Comparison of ENCODE assay signal across 10 cellular contexts in the genomic region with DNA sequence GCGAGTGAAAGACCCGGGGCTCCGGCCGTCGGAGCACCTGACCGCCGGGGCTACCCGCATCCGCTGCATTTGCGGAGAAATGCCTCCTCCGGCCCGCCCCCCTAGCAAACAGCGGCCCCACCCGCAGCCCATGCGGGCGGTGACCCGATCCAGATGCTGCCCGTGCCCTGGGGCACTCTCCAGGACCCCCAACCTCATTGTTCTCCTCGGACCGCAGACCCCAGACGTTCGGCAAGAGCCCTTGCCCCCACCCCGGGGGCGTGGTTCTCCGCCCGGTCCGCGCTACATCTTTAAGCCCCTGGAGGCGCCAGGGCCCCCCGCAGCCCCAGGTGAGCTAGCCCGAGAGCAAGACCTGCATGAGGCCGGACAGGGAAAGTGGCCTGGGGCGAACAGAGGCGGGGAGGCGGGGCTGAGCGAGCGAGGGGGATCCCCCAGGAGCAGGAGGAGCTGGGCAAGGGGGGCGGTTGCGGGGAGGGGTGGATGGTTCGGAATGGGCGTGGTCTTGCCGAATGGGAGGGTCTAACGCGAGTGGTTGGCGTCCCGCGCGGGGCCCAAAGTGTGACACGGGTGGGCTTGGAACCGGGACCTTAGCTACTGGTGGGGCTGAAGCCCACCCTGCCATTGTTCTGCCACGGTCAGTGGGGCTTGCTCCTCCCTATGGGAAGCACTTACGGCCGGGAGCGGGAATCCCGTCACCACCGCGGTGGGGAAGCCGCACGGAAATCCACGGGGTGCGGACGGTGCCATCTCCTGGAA. TPM values are rescaled to one million over a fixed set of nuclear protein-coding genes. Genes with fewer than 3 reads are reported as not detected.
DNase-seq lines count a peak whose midpoint lies in the region; ATAC-seq and TF ChIP-seq lines count a peak whose summit lies in the region.
"Had no signal": no experiment of that assay in that cellular context is flagged by ENCODE, and none has a peak within 500 bp of the region (broad histone marks: within the 10 kb centered on the region; RNA-seq: fewer than 3 reads in every experiment).

No MANE protein-coding gene starts in this region.

- 0 out of 2 replicates have a peak overlapping the region, but pooled peaks have one; percentile 4 for H3K4me3 ChIP-seq in BE2C (ENCODE audit: low read depth, low read length)
- peak overlapping the region; percentile 26 for H3K4me3 ChIP-seq in WI38 (ENCODE audit: low read depth, low read length)
- H3K4me3 ChIP-seq: MG63 had no signal

- no peak overlapping the region for H3K27ac Mint-ChIP-seq in dendritic cell treated with granulocyte-macrophage colony-stimulating factor and Interleukin-4, amounts not matched to agents 40 ng/mL and 50 ng/mL, for 4 days

- H3K4me1 Mint-ChIP-seq in dendritic cell treated with granulocyte-macrophage colony-stimulating factor and Interleukin-4, amounts not matched to agents 40 ng/mL and 50 ng/mL, for 4 days (ENCODE audit: low read depth), result peaks cover 19% of the 10 kb centered on the region

- H3K9me3 Mint-ChIP-seq in dendritic cell treated with granulocyte-macrophage colony-stimulating factor and Interleukin-4, amounts not matched to agents 40 ng/mL and 50 ng/mL, for 4 days, result no peaks in the 10 kb centered on the region

- H3K36me3 ChIP-seq in BE2C, result no peaks in the 10 kb centered on the region
- H3K36me3 ChIP-seq: MG63 had no signal

- H3K4me1 ChIP-seq in BE2C, result no peaks in the 10 kb centered on the region

- no peak for DNase-seq in BE2C
- no peak for DNase-seq in omental fat pad (ENCODE audit: low spot score)
- no peak for DNase-seq in cerebellar cortex (ENCODE audit: low spot score)
- DNase-seq: GDM1, MG63 had no signal

- peak overlapping the region; percentile 37 for H3K4me3 Mint-ChIP-seq in dendritic cell treated with granulocyte-macrophage colony-stimulating factor and Interleukin-4, amounts not matched to agents 40 ng/mL and 50 ng/mL, for 4 days

- H3K9me3 ChIP-seq in BE2C, result no peaks in the 10 kb centered on the region
- H3K9me3 ChIP-seq: MG63 had no signal

- no peaks in the 10 kb centered on the region for H3K36me3 Mint-ChIP-seq in dendritic cell treated with granulocyte-macrophage colony-stimulating factor and Interleukin-4, amounts not matched to agents 40 ng/mL and 50 ng/mL, for 4 days (ENCODE audit: low read depth)

- intact Hi-C loops in dendritic cell treated with granulocyte-macrophage colony-stimulating factor and Interleukin-4, amounts not matched to agents 40 ng/mL and 50 ng/mL, for 4 days (cut with micrococcal nuclease), result no loop called here

- H3K27me3 Mint-ChIP-seq in dendritic cell treated with granulocyte-macrophage colony-stimulating factor and Interleukin-4, amounts not matched to agents 40 ng/mL and 50 ng/mL, for 4 days, result peaks cover 77% of the 10 kb centered on the region

- peaks cover 24% of the 10 kb centered on the region for H3K27me3 ChIP-seq in BE2C

- TF ChIP-seq CTCF in BE2C (IDR thresholded peaks at IDR 0.05; ENCODE audit: low read depth, low read length) (no peak), WI38 (IDR thresholded peaks at IDR 0.05; ENCODE audit: low read depth, low read length) (no peak), omental fat pad (IDR thresholded peaks at IDR 0.05) (no peak)

- peak; percentile 58 for ATAC-seq in omental fat pad (ENCODE audit: low FRiP score)
- ATAC-seq in GM21423 (IDR thresholded peaks at IDR 0.05; ENCODE audit: unreplicated experiment), result no peak
- no peak for ATAC-seq in HG02884 (IDR thresholded peaks at IDR 0.05; ENCODE audit: unreplicated experiment)
- ATAC-seq in HG02885 (IDR thresholded peaks at IDR 0.05; ENCODE audit: poor library complexity, unreplicated experiment), result no peak

RNA-seq across cellular contexts. Expression of a gene that starts 6.3 kb away (rescaled TPM):
- not detected for polyA plus RNA-seq in BE2C (2012; ENCODE audit: insufficient read depth, insufficient read length, low read depth)
- not detected for total RNA-seq in omental fat pad

RNA-seq across cellular contexts. Expression of a gene that starts 12.3 kb away (rescaled TPM):
- polyA plus RNA-seq in BE2C (2012; ENCODE audit: insufficient read depth, insufficient read length, low read depth), result not detected
- total RNA-seq in omental fat pad, result not detected

RNA-seq across cellular contexts. Expression of a gene that starts 42.5 kb away (rescaled TPM):
- not detected for polyA plus RNA-seq in BE2C (2012; ENCODE audit: insufficient read depth, insufficient read length, low read depth)
- 100 to 1,000 TPM in 1 of 4 donors, 10 to 100 TPM in 1, 1 to 10 TPM in 1, not detected in 1; 4.3 to 227 (median 13.2) TPM for total RNA-seq in omental fat pad

RNA-seq across cellular contexts. Expression of a gene that starts 50.4 kb away (rescaled TPM):
- polyA plus RNA-seq in BE2C (2012; ENCODE audit: insufficient read depth, insufficient read length, low read depth), result 0.11 TPM
- not detected for total RNA-seq in omental fat pad

RNA-seq across cellular contexts. Expression of a gene that starts 53.8 kb away (rescaled TPM):
- polyA plus RNA-seq in BE2C (2012; ENCODE audit: insufficient read depth, insufficient read length, low read depth), result 8.4 TPM
- total RNA-seq in omental fat pad, result 10 to 100 TPM; 12.2 to 23.8 (median 17.7) TPM
